ENCODE assay signal across 28 cellular contexts in genomic region chr4:138056541-138056940, GRCh38.
"Had no signal": no experiment of that assay in that cellular context is flagged by ENCODE, and none has a peak within 500 bp of the region (broad histone marks: within the 10 kb centered on the region; RNA-seq: fewer than 3 reads in every experiment).

No MANE protein-coding gene starts in this region.

- H3K4me1 ChIP-seq: breast epithelium, left ventricle myocardium inferior, thyroid gland, upper lobe of right lung had no signal

- H3K4me1 Mint-ChIP-seq: activated CD4-positive, alpha-beta T cell treated with anti-CD3 and anti-CD28 coated beads, Interleukin-2, amount 10 ng/mL, durations not matched to agents 24 days and 14 days; activated naive CD4-positive, alpha-beta T cell treated with anti-CD3 and anti-CD28 coated beads, Interleukin-2, amount 10 ng/mL, durations not matched to agents 7 days and 5 days; activated naive CD8-positive, alpha-beta T cell treated with anti-CD3 and anti-CD28 coated beads, Interleukin-2, amount 10 ng/mL, durations not matched to agents 7 days and 5 days; central memory CD8-positive, alpha-beta T cell; endodermal cell; stimulated activated memory B cell treated with anti-CD40 and anti-IgM and Interleukin-4, amounts not matched to agents 10 μg/mL and 1 μg/mL and 100 μg/mL, for 72 hours; stimulated activated naive CD8-positive, alpha-beta T cell treated with anti-CD3 and anti-CD28 coated beads, Interleukin-15, amount 100 ng/mL, for 72 hours had no signal

- H3K27ac ChIP-seq: breast epithelium, esophagus muscularis mucosa, foreskin keratinocyte, left ventricle myocardium inferior, right atrium auricular region, thyroid gland, upper lobe of right lung had no signal

- H3K9me3 ChIP-seq: breast epithelium, esophagus muscularis mucosa, left ventricle myocardium inferior, right atrium auricular region, thyroid gland, upper lobe of right lung had no signal

- H3K9me3 Mint-ChIP-seq: activated CD4-positive, alpha-beta T cell treated with anti-CD3 and anti-CD28 coated beads, Interleukin-2, amount 10 ng/mL, durations not matched to agents 24 days and 14 days; activated naive CD4-positive, alpha-beta T cell treated with anti-CD3 and anti-CD28 coated beads, Interleukin-2, amount 10 ng/mL, durations not matched to agents 7 days and 5 days; activated naive CD8-positive, alpha-beta T cell treated with anti-CD3 and anti-CD28 coated beads, Interleukin-2, amount 10 ng/mL, durations not matched to agents 7 days and 5 days; activated T-helper 1 cell treated with anti-CD3 and anti-CD28 coated beads, Interleukin-12 subunit alpha, Interleukin-12 subunit beta, Interleukin-2, Interleukin-4 antibody, amounts not matched to agents 30 ng/mL and 10 ng/mL and 1 ng/mL, durations not matched to agents 14 hours and 24 hours and 36 hours; central memory CD8-positive, alpha-beta T cell; dendritic cell treated with granulocyte-macrophage colony-stimulating factor and Interleukin-4, amounts not matched to agents 40 ng/mL and 50 ng/mL, for 4 days; stimulated activated memory B cell treated with anti-CD40 and anti-IgM and Interleukin-4, amounts not matched to agents 10 μg/mL and 1 μg/mL and 100 μg/mL, for 72 hours; stimulated activated naive CD8-positive, alpha-beta T cell treated with anti-CD3 and anti-CD28 coated beads, Interleukin-15, amount 100 ng/mL, for 72 hours had no signal

- H3K4me3 ChIP-seq: breast epithelium, esophagus muscularis mucosa, left ventricle myocardium inferior, lung, right atrium auricular region, smooth muscle cell, thyroid gland, upper lobe of right lung had no signal

- H3K36me3 ChIP-seq: breast epithelium, esophagus muscularis mucosa, left ventricle myocardium inferior, right atrium auricular region, thyroid gland, upper lobe of right lung had no signal

- H3K4me3 Mint-ChIP-seq: activated CD4-positive, alpha-beta memory T cell treated with anti-CD3 and anti-CD28 coated beads for 36 hours; activated CD4-positive, alpha-beta T cell treated with anti-CD3 and anti-CD28 coated beads, Interleukin-2, amount 10 ng/mL, durations not matched to agents 24 days and 14 days; activated naive CD4-positive, alpha-beta T cell treated with anti-CD3 and anti-CD28 coated beads, Interleukin-2, amount 10 ng/mL, durations not matched to agents 7 days and 5 days; activated naive CD8-positive, alpha-beta T cell treated with anti-CD3 and anti-CD28 coated beads, Interleukin-2, amount 10 ng/mL, durations not matched to agents 7 days and 5 days; activated T-helper 1 cell treated with anti-CD3 and anti-CD28 coated beads, Interleukin-12 subunit alpha, Interleukin-12 subunit beta, Interleukin-2, Interleukin-4 antibody, amounts not matched to agents 30 ng/mL and 10 ng/mL and 1 ng/mL, durations not matched to agents 14 hours and 24 hours and 36 hours; central memory CD8-positive, alpha-beta T cell; dendritic cell treated with granulocyte-macrophage colony-stimulating factor and Interleukin-4, amounts not matched to agents 40 ng/mL and 50 ng/mL, for 4 days; endodermal cell; natural killer cell treated with Interleukin-12 subunit alpha and Interleukin-12 subunit beta and Interleukin-15 and Interleukin-18, amount 100 ng/mL, for 72 hours; stimulated activated memory B cell treated with anti-CD40 and anti-IgM and Interleukin-4, amounts not matched to agents 10 μg/mL and 1 μg/mL and 100 μg/mL, for 72 hours; stimulated activated naive CD8-positive, alpha-beta T cell treated with anti-CD3 and anti-CD28 coated beads, Interleukin-15, amount 100 ng/mL, for 72 hours had no signal

- H3K27ac Mint-ChIP-seq: activated CD4-positive, alpha-beta memory T cell treated with anti-CD3 and anti-CD28 coated beads for 36 hours; activated CD4-positive, alpha-beta T cell treated with anti-CD3 and anti-CD28 coated beads, Interleukin-2, amount 10 ng/mL, durations not matched to agents 24 days and 14 days; activated naive CD4-positive, alpha-beta T cell treated with anti-CD3 and anti-CD28 coated beads, Interleukin-2, amount 10 ng/mL, durations not matched to agents 7 days and 5 days; activated naive CD8-positive, alpha-beta T cell treated with anti-CD3 and anti-CD28 coated beads, Interleukin-2, amount 10 ng/mL, durations not matched to agents 7 days and 5 days; activated T-helper 1 cell treated with anti-CD3 and anti-CD28 coated beads, Interleukin-12 subunit alpha, Interleukin-12 subunit beta, Interleukin-2, Interleukin-4 antibody, amounts not matched to agents 30 ng/mL and 10 ng/mL and 1 ng/mL, durations not matched to agents 14 hours and 24 hours and 36 hours; dendritic cell treated with granulocyte-macrophage colony-stimulating factor and Interleukin-4, amounts not matched to agents 40 ng/mL and 50 ng/mL, for 4 days; endodermal cell; natural killer cell treated with Interleukin-12 subunit alpha and Interleukin-12 subunit beta and Interleukin-15 and Interleukin-18, amount 100 ng/mL, for 72 hours; stimulated activated memory B cell treated with anti-CD40 and anti-IgM and Interleukin-4, amounts not matched to agents 10 μg/mL and 1 μg/mL and 100 μg/mL, for 72 hours; stimulated activated naive CD8-positive, alpha-beta T cell treated with anti-CD3 and anti-CD28 coated beads, Interleukin-15, amount 100 ng/mL, for 72 hours had no signal

- H3K36me3 Mint-ChIP-seq: activated CD4-positive, alpha-beta memory T cell treated with anti-CD3 and anti-CD28 coated beads for 36 hours; activated naive CD4-positive, alpha-beta T cell treated with anti-CD3 and anti-CD28 coated beads, Interleukin-2, amount 10 ng/mL, durations not matched to agents 7 days and 5 days; activated naive CD8-positive, alpha-beta T cell treated with anti-CD3 and anti-CD28 coated beads, Interleukin-2, amount 10 ng/mL, durations not matched to agents 7 days and 5 days; natural killer cell treated with Interleukin-12 subunit alpha and Interleukin-12 subunit beta and Interleukin-15 and Interleukin-18, amount 100 ng/mL, for 72 hours; stimulated activated memory B cell treated with anti-CD40 and anti-IgM and Interleukin-4, amounts not matched to agents 10 μg/mL and 1 μg/mL and 100 μg/mL, for 72 hours had no signal

- DNase-seq: activated CD4-positive, alpha-beta memory T cell treated with anti-CD3 and anti-CD28 coated beads for 36 hours; activated CD4-positive, alpha-beta T cell treated with anti-CD3 and anti-CD28 coated beads, Interleukin-2, amount 10 ng/mL, durations not matched to agents 24 days and 14 days; activated CD4-positive, CD25-positive, alpha-beta regulatory T cell treated with anti-CD3 and anti-CD28 coated beads, Interleukin-2, amount 50 U/mL, for 72 hours; activated CD8-positive, alpha-beta memory T cell treated with anti-CD3 and anti-CD28 coated beads, Interleukin-2, amount 50 U/mL, for 4 hours; activated effector memory CD4-positive, alpha-beta T cell treated with anti-CD3 and anti-CD28 coated beads, Interleukin-2, amount 50 U/mL, for 16 hours; activated naive CD4-positive, alpha-beta T cell treated with anti-CD3 and anti-CD28 coated beads, Interleukin-2, amount 10 ng/mL, durations not matched to agents 7 days and 5 days; activated naive CD8-positive, alpha-beta T cell treated with anti-CD3 and anti-CD28 coated beads, Interleukin-2, amount 10 ng/mL, durations not matched to agents 7 days and 5 days; activated T-cell treated with anti-CD3 and anti-CD28 coated beads, Interleukin-2, amount 50 U/mL, for 1 hour; endodermal cell; left ventricle myocardium inferior; mesendoderm; stimulated activated CD4-positive, alpha-beta T cell treated with anti-CD3 and anti-CD28 coated beads, Interleukin-1b, Interleukin-23, amount 100 ng/mL, for 48 hours; stimulated activated CD4-positive, alpha-beta T cell treated with anti-CD3 and anti-CD28 coated beads, Interleukin-4, amount 100 ng/mL, for 4 hours; stimulated activated CD8-positive, alpha-beta memory T cell treated with anti-CD3 and anti-CD28 coated beads, Interleukin-4, amount 100 ng/mL, for 48 hours; stimulated activated naive CD8-positive, alpha-beta T cell treated with anti-CD3 and anti-CD28 coated beads, Interleukin-15, amount 100 ng/mL, for 72 hours; thyroid gland; upper lobe of right lung had no signal

- ATAC-seq: natural killer cell treated with Interleukin-12 subunit alpha and Interleukin-12 subunit beta and Interleukin-15 and Interleukin-18, amount 100 ng/mL, for 72 hours; stimulated activated memory B cell treated with anti-CD40 and anti-IgM and Interleukin-4, amounts not matched to agents 10 μg/mL and 1 μg/mL and 100 μg/mL, for 72 hours; stimulated activated naive CD8-positive, alpha-beta T cell treated with anti-CD3 and anti-CD28 coated beads, Interleukin-15, amount 100 ng/mL, for 72 hours; upper lobe of right lung had no signal

- H3K27me3 ChIP-seq: breast epithelium, esophagus muscularis mucosa, foreskin keratinocyte, right atrium auricular region, thyroid gland, upper lobe of right lung had no signal

- H3K4me2 ChIP-seq: smooth muscle cell had no signal

- H3K27me3 Mint-ChIP-seq: activated CD4-positive, alpha-beta memory T cell treated with anti-CD3 and anti-CD28 coated beads for 36 hours; activated CD4-positive, alpha-beta T cell treated with anti-CD3 and anti-CD28 coated beads, Interleukin-2, amount 10 ng/mL, durations not matched to agents 24 days and 14 days; activated naive CD4-positive, alpha-beta T cell treated with anti-CD3 and anti-CD28 coated beads, Interleukin-2, amount 10 ng/mL, durations not matched to agents 7 days and 5 days; activated naive CD8-positive, alpha-beta T cell treated with anti-CD3 and anti-CD28 coated beads, Interleukin-2, amount 10 ng/mL, durations not matched to agents 7 days and 5 days; central memory CD8-positive, alpha-beta T cell; natural killer cell treated with Interleukin-12 subunit alpha and Interleukin-12 subunit beta and Interleukin-15 and Interleukin-18, amount 100 ng/mL, for 72 hours; stimulated activated memory B cell treated with anti-CD40 and anti-IgM and Interleukin-4, amounts not matched to agents 10 μg/mL and 1 μg/mL and 100 μg/mL, for 72 hours; stimulated activated naive CD8-positive, alpha-beta T cell treated with anti-CD3 and anti-CD28 coated beads, Interleukin-15, amount 100 ng/mL, for 72 hours had no signal
